In genomic region chr1:40834968-40835545, GRCh38 we compare ENCODE assay signal across 30 cellular contexts. TPM values are rescaled to one million over a fixed set of nuclear protein-coding genes. Genes with fewer than 3 reads are reported as not detected.
"Had no signal": no experiment of that assay in that cellular context is flagged by ENCODE, and none has a peak within 500 bp of the region (broad histone marks: within the 10 kb centered on the region; RNA-seq: fewer than 3 reads in every experiment).

No MANE protein-coding gene starts in this region.

- H3K27me3 ChIP-seq: brain microvascular endothelial cell, esophagus muscularis mucosa, foreskin keratinocyte, upper lobe of left lung had no signal

- H3K9me3 Mint-ChIP-seq: activated naive CD4-positive, alpha-beta T cell treated with anti-CD3 and anti-CD28 coated beads, Interleukin-2, amount 10 ng/mL, durations not matched to agents 7 days and 5 days; activated naive CD8-positive, alpha-beta T cell treated with anti-CD3 and anti-CD28 coated beads, Interleukin-2, amount 10 ng/mL, durations not matched to agents 7 days and 5 days; activated T-helper 1 cell treated with anti-CD3 and anti-CD28 coated beads, Interleukin-12 subunit alpha, Interleukin-12 subunit beta, Interleukin-2, Interleukin-4 antibody, amounts not matched to agents 30 ng/mL and 10 ng/mL and 1 ng/mL, durations not matched to agents 14 hours and 24 hours and 36 hours; nephron; stimulated activated memory B cell treated with anti-CD40 and anti-IgM and Interleukin-4, amounts not matched to agents 10 μg/mL and 1 μg/mL and 100 μg/mL, for 72 hours; stimulated activated naive CD8-positive, alpha-beta T cell treated with anti-CD3 and anti-CD28 coated beads, Interleukin-15, amount 100 ng/mL, for 72 hours had no signal

- H3K27ac Mint-ChIP-seq: activated naive CD4-positive, alpha-beta T cell treated with anti-CD3 and anti-CD28 coated beads, Interleukin-2, amount 10 ng/mL, durations not matched to agents 7 days and 5 days; activated T-helper 1 cell treated with anti-CD3 and anti-CD28 coated beads, Interleukin-12 subunit alpha, Interleukin-12 subunit beta, Interleukin-2, Interleukin-4 antibody, amounts not matched to agents 30 ng/mL and 10 ng/mL and 1 ng/mL, durations not matched to agents 14 hours and 24 hours and 36 hours; nephron; progenitor cell of endocrine pancreas; stimulated activated memory B cell treated with anti-CD40 and anti-IgM and Interleukin-4, amounts not matched to agents 10 μg/mL and 1 μg/mL and 100 μg/mL, for 72 hours; stimulated activated naive CD8-positive, alpha-beta T cell treated with anti-CD3 and anti-CD28 coated beads, Interleukin-15, amount 100 ng/mL, for 72 hours had no signal

- H3K36me3 Mint-ChIP-seq: activated naive CD4-positive, alpha-beta T cell treated with anti-CD3 and anti-CD28 coated beads, Interleukin-2, amount 10 ng/mL, durations not matched to agents 7 days and 5 days; stimulated activated memory B cell treated with anti-CD40 and anti-IgM and Interleukin-4, amounts not matched to agents 10 μg/mL and 1 μg/mL and 100 μg/mL, for 72 hours had no signal

- H3K4me3 ChIP-seq: esophagus muscularis mucosa, heart right ventricle, left ventricle myocardium inferior, upper lobe of left lung had no signal

- DNase-seq: activated CD4-positive, alpha-beta T cell treated with anti-CD3 and anti-CD28 coated beads for 4 hours; activated CD4-positive, alpha-beta T cell treated with anti-CD3 and anti-CD28 coated beads, Interleukin-2, amount 50 U/mL, for 48 hours; activated CD8-positive, alpha-beta memory T cell treated with anti-CD3 and anti-CD28 coated beads for 24 hours; activated gamma-delta T cell; activated naive CD4-positive, alpha-beta T cell treated with anti-CD3 and anti-CD28 coated beads, Interleukin-2, amount 10 ng/mL, durations not matched to agents 7 days and 5 days; activated naive CD8-positive, alpha-beta T cell treated with anti-CD3 and anti-CD28 coated beads, Interleukin-2, amount 10 ng/mL, durations not matched to agents 7 days and 5 days; amniotic stem cell; brain microvascular endothelial cell; cortex of kidney; foreskin keratinocyte; heart right ventricle; left ventricle myocardium inferior; mammary epithelial cell; small intestine; stimulated activated CD4-positive, alpha-beta T cell treated with anti-CD3 and anti-CD28 coated beads, Interleukin-1b, Interleukin-23, amount 100 ng/mL, for 48 hours; stimulated activated CD4-positive, alpha-beta T cell treated with anti-CD3 and anti-CD28 coated beads, Interleukin-4, amount 100 ng/mL, for 4 hours; stimulated activated CD8-positive, alpha-beta memory T cell treated with anti-CD3 and anti-CD28 coated beads, Interleukin-4, amount 100 ng/mL, for 48 hours; stimulated activated naive CD8-positive, alpha-beta T cell treated with anti-CD3 and anti-CD28 coated beads, Interleukin-15, amount 100 ng/mL, for 72 hours; substantia nigra; upper lobe of left lung had no signal

- H3K36me3 ChIP-seq: brain microvascular endothelial cell, heart right ventricle, left ventricle myocardium inferior, neutrophil, upper lobe of left lung had no signal

- H3K27ac ChIP-seq: brain microvascular endothelial cell, esophagus muscularis mucosa, foreskin keratinocyte, heart right ventricle, left ventricle myocardium inferior, neutrophil, upper lobe of left lung, VCaP had no signal

- H3K4me1 ChIP-seq: esophagus muscularis mucosa, foreskin keratinocyte, heart right ventricle, left ventricle myocardium inferior, upper lobe of left lung had no signal

- H3K4me3 Mint-ChIP-seq: activated naive CD4-positive, alpha-beta T cell treated with anti-CD3 and anti-CD28 coated beads, Interleukin-2, amount 10 ng/mL, durations not matched to agents 7 days and 5 days; activated naive CD8-positive, alpha-beta T cell treated with anti-CD3 and anti-CD28 coated beads, Interleukin-2, amount 10 ng/mL, durations not matched to agents 7 days and 5 days; activated T-helper 1 cell treated with anti-CD3 and anti-CD28 coated beads, Interleukin-12 subunit alpha, Interleukin-12 subunit beta, Interleukin-2, Interleukin-4 antibody, amounts not matched to agents 30 ng/mL and 10 ng/mL and 1 ng/mL, durations not matched to agents 14 hours and 24 hours and 36 hours; nephron; stimulated activated memory B cell treated with anti-CD40 and anti-IgM and Interleukin-4, amounts not matched to agents 10 μg/mL and 1 μg/mL and 100 μg/mL, for 72 hours; stimulated activated naive CD8-positive, alpha-beta T cell treated with anti-CD3 and anti-CD28 coated beads, Interleukin-15, amount 100 ng/mL, for 72 hours had no signal

- H3K27me3 Mint-ChIP-seq: progenitor cell of endocrine pancreas; stimulated activated naive CD8-positive, alpha-beta T cell treated with anti-CD3 and anti-CD28 coated beads, Interleukin-15, amount 100 ng/mL, for 72 hours had no signal

- ATAC-seq: foreskin keratinocyte; heart right ventricle; sciatic nerve; stimulated activated memory B cell treated with anti-CD40 and anti-IgM and Interleukin-4, amounts not matched to agents 10 μg/mL and 1 μg/mL and 100 μg/mL, for 72 hours; stimulated activated naive CD8-positive, alpha-beta T cell treated with anti-CD3 and anti-CD28 coated beads, Interleukin-15, amount 100 ng/mL, for 72 hours had no signal

- H3K4me1 Mint-ChIP-seq: stimulated activated memory B cell treated with anti-CD40 and anti-IgM and Interleukin-4, amounts not matched to agents 10 μg/mL and 1 μg/mL and 100 μg/mL, for 72 hours had no signal

- H3K9me3 ChIP-seq: esophagus muscularis mucosa, heart right ventricle, left ventricle myocardium inferior, neutrophil, upper lobe of left lung had no signal

- FAIRE-seq: astrocyte, endothelial cell of umbilical vein, small intestine had no signal

RNA-seq across cellular contexts. Expression of gene KCNQ4, which starts 51.5 kb away (rescaled TPM):
- total RNA-seq: foreskin keratinocyte, mammary epithelial cell had no signal
